In genomic region chr6:129890701-129891100, GRCh38 we compare ENCODE assay signal across 22 cellular contexts. TPM values are rescaled to one million over a fixed set of nuclear protein-coding genes. Genes with fewer than 3 reads are reported as not detected.
DNase-seq lines count a peak whose midpoint lies in the region; ATAC-seq, FAIRE-seq and TF ChIP-seq lines count a peak whose summit lies in the region.
"Had no signal": no experiment of that assay in that cellular context is flagged by ENCODE, and none has a peak within 500 bp of the region (broad histone marks: within the 10 kb centered on the region; RNA-seq: fewer than 3 reads in every experiment).

No MANE protein-coding gene starts in this region.

- no peak overlapping the region for H3K27ac Mint-ChIP-seq in stimulated activated effector memory CD8-positive, alpha-beta T cell treated with anti-CD3 and anti-CD28 coated beads, Interleukin-12 subunit alpha, Interleukin-12 subunit beta, amount 100 ng/mL, for 72 hours
- H3K27ac Mint-ChIP-seq: activated T-helper 1 cell treated with anti-CD3 and anti-CD28 coated beads, Interleukin-12 subunit alpha, Interleukin-12 subunit beta, Interleukin-2, Interleukin-4 antibody, amounts not matched to agents 30 ng/mL and 10 ng/mL and 1 ng/mL, durations not matched to agents 14 hours and 24 hours and 36 hours; CD8-positive, alpha-beta T cell had no signal

- H3K4me1 ChIP-seq in SK-N-SH (ENCODE audit: control insufficient read depth in 1 of 2, insufficient read depth in 2 of 2, low read depth in 1 of 2, low read length in 1 of 2) (peaks cover 0 to 39% of the 10 kb centered on the region in 2 experiments; a peak in 1 of 4 replicates), endothelial cell of umbilical vein (ENCODE audit: control insufficient read depth, extremely low read depth, insufficient read depth, low read length) (peaks cover 20% of the 10 kb centered on the region)
- H3K4me1 ChIP-seq: A549, upper lobe of left lung had no signal

- no peaks in the 10 kb centered on the region for H3K9me1 ChIP-seq in endothelial cell of umbilical vein (replicated peaks; ENCODE audit: control insufficient read depth, extremely low read depth, insufficient read depth, low read length)

- TF ChIP-seq RAD21 in SK-N-SH (IDR thresholded peaks at IDR 0.05; ENCODE audit: low read length): no peak

- dilution Hi-C loops in endothelial cell of umbilical vein (cut with MboI; ENCODE audit: extremely low pct_ligation_motif_present, low sequenced_read_pairs): no loop called here

- H3F3A ChIP-seq in SK-N-SH (replicated peaks; ENCODE audit: insufficient read depth): peaks cover 32% of the 10 kb centered on the region

- H3K27ac ChIP-seq in SK-N-SH (ENCODE audit: low read depth in 2 of 2, low read length in 1 of 2) (peak overlapping the region in 1 of 2 experiments; percentile 98; a peak in 2 of 4 replicates), endothelial cell of umbilical vein (ENCODE audit: insufficient read depth, low read depth, low read length) (no peak overlapping the region)
- H3K27ac ChIP-seq: A549, upper lobe of left lung had no signal

- H4K20me1 ChIP-seq in SK-N-SH (ENCODE audit: insufficient read depth) (no peaks in the 10 kb centered on the region), endothelial cell of umbilical vein (replicated peaks; ENCODE audit: control insufficient read depth, extremely low read depth, insufficient read depth, low read length) (no peaks in the 10 kb centered on the region)

- H3K4me1 Mint-ChIP-seq in stimulated activated effector memory CD8-positive, alpha-beta T cell treated with anti-CD3 and anti-CD28 coated beads, Interleukin-12 subunit alpha, Interleukin-12 subunit beta, amount 100 ng/mL, for 72 hours: peaks cover 9% of the 10 kb centered on the region

- ATAC-seq in SK-N-SH treated with all-trans-retinoic acid at 6 μM for 48 hours (no peak), HG02970 (IDR thresholded peaks at IDR 0.05; ENCODE audit: low FRiP score, unreplicated experiment) (no peak), GM18870 (IDR thresholded peaks at IDR 0.05; ENCODE audit: unreplicated experiment) (no peak)
- ATAC-seq in stimulated activated effector memory CD8-positive, alpha-beta T cell treated with anti-CD3 and anti-CD28 coated beads, Interleukin-12 subunit alpha, Interleukin-12 subunit beta, amount 100 ng/mL, for 72 hours: peak; percentile 76
- ATAC-seq: A549; CD8-positive, alpha-beta T cell; left lobe of liver had no signal

- H3K4me3 ChIP-seq in SK-N-SH (ENCODE audit: low read depth in 2 of 2, low read length in 1 of 2): no peak overlapping the region
- H3K4me3 ChIP-seq in endothelial cell of umbilical vein (replicated peaks in 1 of 3; ENCODE audit: insufficient read depth in 1 of 3, low read depth in 1 of 3, low read length in 3 of 3): no peak overlapping the region
- H3K4me3 ChIP-seq: A549, upper lobe of left lung had no signal

- H3K4me3 Mint-ChIP-seq in stimulated activated effector memory CD8-positive, alpha-beta T cell treated with anti-CD3 and anti-CD28 coated beads, Interleukin-12 subunit alpha, Interleukin-12 subunit beta, amount 100 ng/mL, for 72 hours: no peak overlapping the region
- H3K4me3 Mint-ChIP-seq: activated T-helper 1 cell treated with anti-CD3 and anti-CD28 coated beads, Interleukin-12 subunit alpha, Interleukin-12 subunit beta, Interleukin-2, Interleukin-4 antibody, amounts not matched to agents 30 ng/mL and 10 ng/mL and 1 ng/mL, durations not matched to agents 14 hours and 24 hours and 36 hours; CD8-positive, alpha-beta T cell had no signal

- no TSS peak for BruUV-seq in endothelial cell of umbilical vein (replicated peaks; lab: Mats Ljungman, UMichigan)

- no peak for TF ChIP-seq EP300 in SK-N-SH (IDR thresholded peaks at IDR 0.05; ENCODE audit: borderline replicate concordance in 1 of 2, low read depth in 1 of 2, low read length in 1 of 2)

- no peaks in the 10 kb centered on the region for H3K9me2 ChIP-seq in SK-N-SH

- peak overlapping the region; percentile 62; the same call in 1 of the 2 replicates for H3K9ac ChIP-seq in SK-N-SH
- no peak overlapping the region for H3K9ac ChIP-seq in endothelial cell of umbilical vein (replicated peaks; ENCODE audit: extremely low read depth, insufficient read depth, low read length)

- POLR2A ChIA-PET in SK-N-SH (lab: Yijun Ruan, JAX): no interaction called here
- POLR2A ChIA-PET in endothelial cell of umbilical vein (lab: Charles Lee): no interaction called here

- TF ChIP-seq CTCF in SK-N-SH (IDR thresholded peaks at IDR 0.05) (no peak), endothelial cell of umbilical vein (IDR thresholded peaks at IDR 0.05; ENCODE audit: extremely low read depth in 1 of 2, insufficient read depth in 1 of 2, low read depth in 1 of 2, low read length in 2 of 2) (no peak)

- WGBS in SK-N-SH (ENCODE audit: low lambda C conversion rate): 38% methylated on average over 4 of the region's 4 CpGs

- DNase-seq in SK-N-SH: no peak
- DNase-seq in NCI-H226: peak; percentile 57
- no peak for DNase-seq in endothelial cell of umbilical vein (ENCODE audit: low read depth, low spot score)
- no peak for DNase-seq in stimulated activated effector memory CD8-positive, alpha-beta T cell treated with anti-CD3 and anti-CD28 coated beads, Interleukin-12 subunit alpha, Interleukin-12 subunit beta, amount 100 ng/mL, for 72 hours (ENCODE audit: low spot score in 2 of 2)
- DNase-seq in stimulated activated CD4-positive, alpha-beta T cell treated with anti-CD3 and anti-CD28 coated beads, Interleukin-4, amount 100 ng/mL, for 24 hours: no peak
- DNase-seq: activated CD4-positive, alpha-beta T cell treated with anti-CD3 and anti-CD28 coated beads, Interleukin-2, amount 50 U/mL, for 1 hour; anterior cingulate cortex; CD8-positive, alpha-beta T cell; cortex of kidney; NCI-H2029; NCI-H526 treated with DMSO at 0.1 percent for 48 hours; stimulated activated CD4-positive, alpha-beta T cell treated with anti-CD3 and anti-CD28 coated beads, Interleukin-2, amount 100 ng/mL, for 24 hours; T-helper 9 cell; upper lobe of left lung had no signal

- FAIRE-seq in endothelial cell of umbilical vein (lab: Jason Lieb, UNC): peak; percentile 24
- FAIRE-seq: A549 had no signal

- peak overlapping the region; percentile 32; the same call in 1 of the 2 replicates for H3K4me2 ChIP-seq in SK-N-SH
- no peak overlapping the region for H3K4me2 ChIP-seq in endothelial cell of umbilical vein (ENCODE audit: insufficient read depth, low read length)
- H3K4me2 ChIP-seq: A549 had no signal

- no peaks in the 10 kb centered on the region for H3K36me3 Mint-ChIP-seq in stimulated activated effector memory CD8-positive, alpha-beta T cell treated with anti-CD3 and anti-CD28 coated beads, Interleukin-12 subunit alpha, Interleukin-12 subunit beta, amount 100 ng/mL, for 72 hours
- H3K36me3 Mint-ChIP-seq: CD8-positive, alpha-beta T cell had no signal

- H3K36me3 ChIP-seq in SK-N-SH (replicated peaks in 1 of 2; ENCODE audit: control insufficient read depth in 1 of 2, insufficient read depth in 2 of 2, low read length in 1 of 2) (no peaks in the 10 kb centered on the region), endothelial cell of umbilical vein (ENCODE audit: control insufficient read depth in 2 of 2, extremely low read depth in 1 of 2, insufficient read depth in 2 of 2, low read length in 2 of 2) (no peaks in the 10 kb centered on the region)
- H3K36me3 ChIP-seq: upper lobe of left lung had no signal

- TF ChIP-seq POLR2A in endothelial cell of umbilical vein (IDR thresholded peaks at IDR 0.05; ENCODE audit: low read depth, low read length): no peak

- H3K27me3 ChIP-seq in SK-N-SH (ENCODE audit: insufficient read depth) (no peaks in the 10 kb centered on the region), endothelial cell of umbilical vein (ENCODE audit: control insufficient read depth in 2 of 2, insufficient read depth in 2 of 2, low read length in 2 of 2) (no peaks in the 10 kb centered on the region)
- H3K27me3 ChIP-seq: upper lobe of left lung had no signal

- CTCF ChIA-PET in SK-N-SH (lab: Yijun Ruan, JAX): no interaction called here
- CTCF ChIA-PET in endothelial cell of umbilical vein (lab: Charles Lee): interaction anchor here (0.8 to 2.6 kb wide), 9 partner anchors 10 to 391 kb away, joined by 3 to 21 read pairs (median 4); no protein-coding TSS in a partner anchor

- H3K9me3 Mint-ChIP-seq in stimulated activated effector memory CD8-positive, alpha-beta T cell treated with anti-CD3 and anti-CD28 coated beads, Interleukin-12 subunit alpha, Interleukin-12 subunit beta, amount 100 ng/mL, for 72 hours: peaks cover 3% of the 10 kb centered on the region
- H3K9me3 Mint-ChIP-seq: CD8-positive, alpha-beta T cell had no signal

- H3K79me2 ChIP-seq in SK-N-SH (ENCODE audit: insufficient read depth): no peaks in the 10 kb centered on the region
- no peaks in the 10 kb centered on the region for H3K79me2 ChIP-seq in endothelial cell of umbilical vein (ENCODE audit: control insufficient read depth, insufficient read depth, low read length)

- intact Hi-C loops in endothelial cell of umbilical vein (cut with micrococcal nuclease): loop anchor here (5.0 kb wide), 1 partner anchor 393 kb away; no protein-coding TSS in a partner anchor

- H3K9me3 ChIP-seq in SK-N-SH (no peaks in the 10 kb centered on the region), endothelial cell of umbilical vein (replicated peaks; ENCODE audit: control insufficient read depth, insufficient read depth, low read length) (no peaks in the 10 kb centered on the region)
- H3K9me3 ChIP-seq: A549, upper lobe of left lung had no signal

- H2AFZ ChIP-seq in SK-N-SH (ENCODE audit: low read depth): 0 out of 2 replicates have a peak overlapping the region, but pooled peaks have one; percentile 20
- no peak overlapping the region for H2AFZ ChIP-seq in endothelial cell of umbilical vein (ENCODE audit: low read depth, low read length)

TF ChIP-seq in SK-N-SH, 30 proteins besides CTCF, POLR2A, EP300 and RAD21 (continues in another document):
- TF ChIP-seq GABPA (IDR thresholded peaks at IDR 0.05; ENCODE audit: low read depth) (no peak), CHD2 (IDR thresholded peaks at IDR 0.05; ENCODE audit: low read length, partially characterized antibody) (no peak)

TF ChIP-seq in SK-N-SH treated with all-trans-retinoic acid at 6 μM for 48 hours, 23 proteins besides CTCF, POLR2A, EP300 and RAD21 (continues in another document):
- no peak for TF ChIP-seq ZFP3 (CRISPR knock-in tag; IDR thresholded peaks at IDR 0.05)

TF ChIP-seq in endothelial cell of umbilical vein, 7 proteins besides CTCF, POLR2A, EP300 and RAD21 (continues in another document):
- TF ChIP-seq JUN (IDR thresholded peaks at IDR 0.05; ENCODE audit: borderline replicate concordance, insufficient read depth, insufficient read length, low read depth): no peak

RNA-seq across cellular contexts. Expression of gene TMEM244, which starts 29.6 kb away (rescaled TPM):
- polyA plus RNA-seq in SK-N-SH (2012; rRNA removed) (3.8 and 4.1 TPM in 2 replicates), endothelial cell of umbilical vein (not detected in 2 replicates)
- 5.1 and 7.5 TPM in 2 replicates for polyA plus RNA-seq in SK-N-SH (2012; cell fraction: cytosol; rRNA removed)
- polyA plus RNA-seq in SK-N-SH (2012; cell fraction: nucleus; rRNA removed): 0.79 and 3.0 TPM in 2 replicates
- not detected in 2 replicates for total RNA-seq in endothelial cell of umbilical vein
- not detected in 2 replicates for polyA plus RNA-seq in endothelial cell of umbilical vein (2011; cell fraction: cytosol; rRNA removed)
- polyA plus RNA-seq in endothelial cell of umbilical vein (2011; cell fraction: nucleus; rRNA removed): not detected in 2 replicates
- not detected in 2 replicates for polyA plus RNA-seq in endothelial cell of umbilical vein (2012)
- polyA minus RNA-seq in endothelial cell of umbilical vein: not detected in 2 replicates
- not detected for polyA minus RNA-seq in endothelial cell of umbilical vein (2011; cell fraction: cytosol; rRNA and poly(A)+ RNA removed)
- polyA minus RNA-seq in endothelial cell of umbilical vein (2011; cell fraction: nucleus; rRNA and poly(A)+ RNA removed): not detected in 2 replicates
- total RNA-seq: activated T-helper 1 cell treated with anti-CD3 and anti-CD28 coated beads, Interleukin-12 subunit alpha, Interleukin-12 subunit beta, Interleukin-2, Interleukin-4 antibody, amounts not matched to agents 30 ng/mL and 10 ng/mL and 1 ng/mL, durations not matched to agents 14 hours and 24 hours and 36 hours; CD8-positive, alpha-beta T cell; esophagus mucosa; G401; left lobe of liver; upper lobe of left lung had no signal
- polyA plus RNA-seq: A549 had no signal
